8 cellular contexts compared by ENCODE assay signal in genomic region chr22:36239150-36239400, GRCh38. TPM values are rescaled to one million over a fixed set of nuclear protein-coding genes. Genes with fewer than 3 reads are reported as not detected.
DNase-seq lines count a peak whose midpoint lies in the region; ATAC-seq and TF ChIP-seq lines count a peak whose summit lies in the region.

No MANE protein-coding gene starts in this region.

- H3K36me3 ChIP-seq in cardiac muscle cell, result no peaks in the 10 kb centered on the region

- ATAC-seq in activated CD8-positive, alpha-beta T cell treated with anti-CD3 and anti-CD28 coated beads for 36 hours, result peak; percentile 24
- no peak for ATAC-seq in esophagus mucosa

- CTCF ChIA-PET in activated CD8-positive, alpha-beta T cell treated with anti-CD3 and anti-CD28 coated beads for 36 hours (lab: Charles Lee), result interaction anchor here (0.9 to 5.0 kb wide), 21 partner anchors 9 to 290 kb away, joined by 3 to 35 read pairs (median 6); partner anchors contain the start of genes APOL1 and EIF3D

- H3K27me3 ChIP-seq in cardiac muscle cell, result no peaks in the 10 kb centered on the region

- TF ChIP-seq CTCF in activated CD8-positive, alpha-beta T cell treated with anti-CD3 and anti-CD28 coated beads for 36 hours (IDR thresholded peaks at IDR 0.05), result no peak
- TF ChIP-seq CTCF in cardiac muscle cell (IDR thresholded peaks at IDR 0.05; ENCODE audit: low read depth, low read length), result no peak

- H3K4me1 ChIP-seq in cardiac muscle cell (ENCODE audit: low read depth), result no peaks in the 10 kb centered on the region

- H3K4me1 Mint-ChIP-seq in activated CD8-positive, alpha-beta T cell treated with anti-CD3 and anti-CD28 coated beads for 36 hours (ENCODE audit: low read depth), result peaks cover 54% of the 10 kb centered on the region

- H3K4me3 Mint-ChIP-seq in activated CD8-positive, alpha-beta T cell treated with anti-CD3 and anti-CD28 coated beads for 36 hours, result peak overlapping the region; percentile 98

- H3K27ac ChIP-seq in cardiac muscle cell, result peak overlapping the region; percentile 64

- intact Hi-C loops in activated CD8-positive, alpha-beta T cell treated with anti-CD3 and anti-CD28 coated beads for 36 hours (cut with micrococcal nuclease), result no loop called here

- peak; percentile 21 for DNase-seq in stimulated activated CD4-positive, alpha-beta T cell treated with anti-CD3 and anti-CD28 coated beads, Interleukin-15, amount 100 ng/mL, for 24 hours
- no peak for DNase-seq in stimulated activated CD4-positive, alpha-beta T cell treated with anti-CD3 and anti-CD28 coated beads, Interleukin-4, amount 100 ng/mL, for 1 hour
- peak; percentile 30 for DNase-seq in activated CD8-positive, alpha-beta T cell treated with anti-CD3 and anti-CD28 coated beads for 36 hours
- no peak for DNase-seq in cardiac muscle cell (ENCODE audit: low read depth in 1 of 2, low spot score in 1 of 2)
- DNase-seq in skeletal muscle cell (ENCODE audit: low read depth), result no peak
- no peak for DNase-seq in NCI-H1694 treated with DMSO at 0.1 percent for 48 hours (lab: John Stamatoyannopoulos, UW)
- DNase-seq in NCI-H2171 treated with DMSO at 0.1 percent for 48 hours (lab: John Stamatoyannopoulos, UW), result no peak

- POLR2A ChIA-PET in activated CD8-positive, alpha-beta T cell treated with anti-CD3 and anti-CD28 coated beads for 36 hours (lab: Charles Lee), result interaction anchor here (0.6 to 4.1 kb wide), 8 partner anchors 11 to 138 kb away, joined by 3 to 24 read pairs (median 4); partner anchors contain the start of gene APOL1

- no peaks in the 10 kb centered on the region for H3K9me3 ChIP-seq in cardiac muscle cell (ENCODE audit: low read depth)

- H3K4me3 ChIP-seq in cardiac muscle cell (peak overlapping the region; percentile 23), skeletal muscle cell (ENCODE audit: low read depth, low read length) (peak overlapping the region; percentile 72)

- no peaks in the 10 kb centered on the region for H3K27me3 Mint-ChIP-seq in activated CD8-positive, alpha-beta T cell treated with anti-CD3 and anti-CD28 coated beads for 36 hours

- H3K27ac Mint-ChIP-seq in activated CD8-positive, alpha-beta T cell treated with anti-CD3 and anti-CD28 coated beads for 36 hours, result peak overlapping the region; percentile 97

- H3K9me3 Mint-ChIP-seq in activated CD8-positive, alpha-beta T cell treated with anti-CD3 and anti-CD28 coated beads for 36 hours, result peaks cover 6% of the 10 kb centered on the region

- H3K36me3 Mint-ChIP-seq in activated CD8-positive, alpha-beta T cell treated with anti-CD3 and anti-CD28 coated beads for 36 hours (ENCODE audit: low read depth), result peaks cover 52% of the 10 kb centered on the region

RNA-seq across cellular contexts. Expression of gene APOL2, which starts 0.3 kb away (rescaled TPM):
- total RNA-seq in activated CD8-positive, alpha-beta T cell treated with anti-CD3 and anti-CD28 coated beads for 36 hours, result 10 to 100 TPM; 45.4 to 49.7 TPM
- 14.7 and 15.1 TPM in 2 replicates for total RNA-seq in cardiac muscle cell
- 8.7 and 10.8 TPM in 2 replicates for polyA plus RNA-seq in cardiac muscle cell
- 10.8 TPM for total RNA-seq in esophagus mucosa

RNA-seq across cellular contexts. Expression of gene APOL1, which starts 13.9 kb away (rescaled TPM):
- total RNA-seq in activated CD8-positive, alpha-beta T cell treated with anti-CD3 and anti-CD28 coated beads for 36 hours, result 10 to 100 TPM; 13.8 to 17.1 TPM
- total RNA-seq in cardiac muscle cell (0.11 TPM in 1 of 2 replicates, not detected in the other), esophagus mucosa (19.0 TPM)
- 0.06 TPM in 1 of 2 replicates, not detected in the other for polyA plus RNA-seq in cardiac muscle cell

RNA-seq across cellular contexts. Expression of gene APOL4, which starts 37.5 kb away (rescaled TPM):
- total RNA-seq in activated CD8-positive, alpha-beta T cell treated with anti-CD3 and anti-CD28 coated beads for 36 hours, result under 1 TPM; 0.18 TPM
- total RNA-seq in cardiac muscle cell (0.04 and 0.27 TPM in 2 replicates), esophagus mucosa (3.5 TPM)
- not detected in 2 replicates for polyA plus RNA-seq in cardiac muscle cell

Comparison
In these comparisons a context has a peak if more than half of its experiments do, and no peak if none do; other contexts are left out.
1. DNase-seq: peak in stimulated activated CD4-positive, alpha-beta T cell treated with anti-CD3 and anti-CD28 coated beads, Interleukin-15, amount 100 ng/mL, for 24 hours (single experiment) and activated CD8-positive, alpha-beta T cell treated with anti-CD3 and anti-CD28 coated beads for 36 hours (single experiment); none in stimulated activated CD4-positive, alpha-beta T cell treated with anti-CD3 and anti-CD28 coated beads, Interleukin-4, amount 100 ng/mL, for 1 hour (single experiment), cardiac muscle cell (0 of 2), skeletal muscle cell (single experiment), NCI-H1694 treated with DMSO at 0.1 percent for 48 hours (single experiment) and NCI-H2171 treated with DMSO at 0.1 percent for 48 hours (single experiment).
2. RNA of gene APOL1, which starts 13.9 kb away (total RNA-seq): 19.0 TPM in esophagus mucosa (single experiment) and 13.8 to 17.1 TPM in activated CD8-positive, alpha-beta T cell treated with anti-CD3 and anti-CD28 coated beads for 36 hours; 0.11 TPM in cardiac muscle cell; every median in the first group is over 10 times any median in the second.